ENCODE assay signal across 20 cellular contexts in the genomic region with DNA sequence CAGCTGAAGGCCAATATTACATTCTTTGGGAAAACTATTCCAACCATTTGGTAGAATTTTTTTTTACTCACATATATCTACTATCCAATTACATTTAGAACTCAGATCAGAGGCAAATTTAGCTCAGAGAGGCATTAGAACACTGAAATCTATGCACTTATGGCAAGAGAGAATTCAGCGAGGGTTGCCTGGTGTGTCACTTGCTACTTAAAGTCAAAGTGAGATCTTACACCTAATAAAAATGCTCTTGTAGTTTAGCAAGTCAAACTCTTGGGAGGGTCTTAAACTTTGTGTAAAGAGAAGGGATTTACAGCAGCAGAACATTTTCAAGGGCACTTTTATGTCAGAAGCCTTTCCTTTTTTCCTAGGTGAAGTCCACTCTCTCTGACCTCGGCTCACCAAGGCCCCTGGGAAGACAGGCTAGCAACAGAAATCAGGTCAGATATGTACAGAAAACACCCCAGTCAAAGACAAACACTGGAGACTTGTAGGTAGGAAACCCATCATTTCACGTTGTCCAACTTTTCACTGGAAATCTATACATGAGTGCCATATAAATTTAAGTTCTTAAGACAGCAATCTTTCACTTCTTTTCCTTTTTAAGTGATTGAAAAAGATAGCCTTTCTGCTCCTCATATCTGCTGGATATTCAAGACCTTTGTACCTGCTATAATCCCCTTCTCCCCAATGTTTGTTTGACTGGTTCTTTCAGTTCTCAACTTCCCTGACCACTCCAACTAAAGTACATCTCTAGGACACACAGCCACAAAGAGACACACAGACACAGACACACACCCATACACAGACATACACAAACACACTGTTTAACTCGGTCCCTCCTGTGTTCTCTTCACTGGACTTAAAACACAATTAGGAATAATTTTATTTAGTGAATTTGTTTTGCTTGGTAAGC.
A peak's percentile ranks its signal among the peaks of the same experiment; 100 is the strongest.
DNase-seq lines count a peak whose midpoint lies in the region; ATAC-seq and TF ChIP-seq lines count a peak whose summit lies in the region.
"Had no signal": no experiment of that assay in that cellular context is flagged by ENCODE, and none has a peak within 500 bp of the region (broad histone marks: within the 10 kb centered on the region; RNA-seq: fewer than 3 reads in every experiment).

No MANE protein-coding gene starts in this region.

- H3K79me2 ChIP-seq in neural progenitor cell (ENCODE audit: low read depth): no peaks in the 10 kb centered on the region

- TF ChIP-seq POLR2A in gastroesophageal sphincter (IDR thresholded peaks at IDR 0.05) (no peak), stomach (IDR thresholded peaks at IDR 0.05) (no peak)

- no peaks in the 10 kb centered on the region for H3F3A ChIP-seq in neural progenitor cell (ENCODE audit: low read depth)

- H3K27me3 Mint-ChIP-seq in neural progenitor cell (ENCODE audit: insufficient read depth, low read depth): no peaks in the 10 kb centered on the region

- H3K4me3 Mint-ChIP-seq in neural progenitor cell: no peak overlapping the region
- H3K4me3 Mint-ChIP-seq: CD8-positive, alpha-beta memory T cell had no signal

- intact Hi-C loops in stomach (cut with DNase I; ENCODE audit: low total_unique reads) (no loop called here), posterior vena cava (cut with DNase I) (no loop called here)

- H3K4me1 Mint-ChIP-seq in neural progenitor cell: peaks cover 5% of the 10 kb centered on the region
- H3K4me1 Mint-ChIP-seq: CD8-positive, alpha-beta memory T cell had no signal

- no peaks in the 10 kb centered on the region for H4K20me1 ChIP-seq in neural progenitor cell (ENCODE audit: low read depth)
- H4K20me1 ChIP-seq: BLaER1 had no signal

- H3K4me3 ChIP-seq in gastroesophageal sphincter (no peak overlapping the region), neural progenitor cell (no peak overlapping the region), stomach (no peak overlapping the region)
- H3K4me3 ChIP-seq: BLaER1, GM12878 had no signal

- no peaks in the 10 kb centered on the region for H3K27me3 ChIP-seq in gastroesophageal sphincter
- H3K27me3 ChIP-seq in neural progenitor cell: no peaks in the 10 kb centered on the region
- no peaks in the 10 kb centered on the region for H3K27me3 ChIP-seq in stomach
- H3K27me3 ChIP-seq: BLaER1 had no signal

- no peaks in the 10 kb centered on the region for H3K9me3 Mint-ChIP-seq in neural progenitor cell
- H3K9me3 Mint-ChIP-seq: CD8-positive, alpha-beta memory T cell had no signal

- no peak overlapping the region for H3K4me2 ChIP-seq in neural progenitor cell
- H3K4me2 ChIP-seq: BLaER1 had no signal

- no peaks in the 10 kb centered on the region for H3K36me3 Mint-ChIP-seq in neural progenitor cell
- H3K36me3 Mint-ChIP-seq: CD8-positive, alpha-beta memory T cell had no signal

- TF ChIP-seq EP300 in gastroesophageal sphincter (IDR thresholded peaks at IDR 0.05) (no peak), stomach (IDR thresholded peaks at IDR 0.05) (no peak)

- H3K27ac Mint-ChIP-seq in neural progenitor cell: no peak overlapping the region
- H3K27ac Mint-ChIP-seq: CD8-positive, alpha-beta memory T cell had no signal

- DNase-seq in DMS53 (lab: John Stamatoyannopoulos, UW) (peak; percentile 38), neural progenitor cell (ENCODE audit: low spot score) (no peak), stomach (no peak), posterior vena cava (ENCODE audit: low spot score) (no peak), NOMO-1 treated with dmso at 0.1 percent for 144 hours (lab: John Stamatoyannopoulos, UW; ENCODE audit: unreplicated experiment) (no peak)
- no peak for DNase-seq in activated CD4-positive, alpha-beta T cell treated with anti-CD3 and anti-CD28 coated beads, Interleukin-2, amount 50 U/mL, for 1 hour
- DNase-seq: CD8-positive, alpha-beta memory T cell; DMS153; HCEC 1CT; Karpas-422; MM.1S; NCI-H1930; NCI-H2171; NCI-H774; Right ventricle myocardium superior had no signal

- TF ChIP-seq CTCF in gastroesophageal sphincter (IDR thresholded peaks at IDR 0.05) (no peak), neural progenitor cell (IDR thresholded peaks at IDR 0.05) (no peak), stomach (IDR thresholded peaks at IDR 0.05) (no peak)

- ATAC-seq in gastroesophageal sphincter: no peak
- ATAC-seq in GM18861 (IDR thresholded peaks at IDR 0.05; ENCODE audit: unreplicated experiment): no peak
- ATAC-seq: GM12878, Panc1 had no signal

- peak overlapping the region; percentile 43 to 72 (median 68) for H3K27ac ChIP-seq in gastroesophageal sphincter
- H3K27ac ChIP-seq in neural progenitor cell: no peak overlapping the region
- H3K27ac ChIP-seq in stomach: peak overlapping the region in 3 of 5 donors; percentile 13 to 52 (median 37)
- H3K27ac ChIP-seq: BLaER1 had no signal

- H3K4me1 ChIP-seq in gastroesophageal sphincter (peaks cover 0 to 79% (median 6%) of the 10 kb centered on the region in 3 donors), neural progenitor cell (no peaks in the 10 kb centered on the region), stomach (peaks cover 0 to 54% (median 23%) of the 10 kb centered on the region in 4 donors)
- H3K4me1 ChIP-seq: BLaER1 had no signal

- H3K9ac ChIP-seq in neural progenitor cell: no peak overlapping the region
- H3K9ac ChIP-seq: BLaER1 had no signal

- peak overlapping the region; percentile 5 for H2AFZ ChIP-seq in neural progenitor cell (replicated peaks)

- H3K36me3 ChIP-seq in gastroesophageal sphincter (no peaks in the 10 kb centered on the region), neural progenitor cell (no peaks in the 10 kb centered on the region), stomach (no peaks in the 10 kb centered on the region)
- H3K36me3 ChIP-seq: BLaER1 had no signal

- H3K9me3 ChIP-seq in gastroesophageal sphincter: no peaks in the 10 kb centered on the region
- H3K9me3 ChIP-seq in neural progenitor cell (ENCODE audit: low read depth): no peaks in the 10 kb centered on the region
- H3K9me3 ChIP-seq in stomach: no peaks in the 10 kb centered on the region
- H3K9me3 ChIP-seq: BLaER1 had no signal

- WGBS in gastroesophageal sphincter (ENCODE audit: low coverage in 1 of 2), 2 donors: 82 to 90% methylated on average over 3 to 4 of the region's 4 CpGs
- 69 to 87% (median 75%) methylated on average over 4 of the region's 4 CpGs for WGBS in stomach, 5 donors
